26 cellular contexts compared by ENCODE assay signal in the genomic region with DNA sequence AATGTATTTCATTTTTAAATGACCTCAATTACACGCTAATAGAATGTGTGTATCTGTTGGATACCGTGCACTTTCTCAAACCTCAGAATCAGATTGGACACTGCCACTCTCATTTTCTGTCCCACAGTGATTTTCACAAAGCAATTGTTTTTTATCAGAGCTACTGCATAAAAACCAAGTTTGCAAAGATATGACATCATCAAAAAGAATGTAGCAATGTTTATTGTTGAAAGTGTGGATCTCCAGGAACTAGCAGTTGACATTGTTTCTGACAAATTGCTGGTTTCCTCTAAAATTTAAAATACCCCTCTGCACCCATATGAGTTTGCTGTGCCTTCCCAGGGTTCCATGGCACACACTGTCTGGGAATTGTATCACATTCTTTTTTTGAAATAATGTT.
DNase-seq lines count a peak whose midpoint lies in the region; FAIRE-seq and TF ChIP-seq lines count a peak whose summit lies in the region.
"Had no signal": no experiment of that assay in that cellular context is flagged by ENCODE, and none has a peak within 500 bp of the region (broad histone marks: within the 10 kb centered on the region; RNA-seq: fewer than 3 reads in every experiment).

No MANE protein-coding gene starts in this region.

- no peak overlapping the region for H3K9ac ChIP-seq in endothelial cell of umbilical vein (replicated peaks; ENCODE audit: extremely low read depth, insufficient read depth, low read length)

- no peaks in the 10 kb centered on the region for H4K20me1 ChIP-seq in endothelial cell of umbilical vein (replicated peaks; ENCODE audit: control insufficient read depth, extremely low read depth, insufficient read depth, low read length)

- CTCF ChIA-PET in endothelial cell of umbilical vein (lab: Charles Lee): interaction anchor here (0.8 to 1.3 kb wide), 4 partner anchors 9 to 489 kb away, joined by 3 to 8 read pairs (median 4); no protein-coding TSS in a partner anchor
- CTCF ChIA-PET in HEK293T (lab: Yijun Ruan, JAX): no interaction called here

- BruUV-seq in endothelial cell of umbilical vein (replicated peaks; lab: Mats Ljungman, UMichigan): no TSS peak

- no peak overlapping the region for H3K4me2 ChIP-seq in endothelial cell of umbilical vein (ENCODE audit: insufficient read depth, low read length)

- H3K36me3 ChIP-seq in endothelial cell of umbilical vein (ENCODE audit: control insufficient read depth in 2 of 2, extremely low read depth in 1 of 2, insufficient read depth in 2 of 2, low read length in 2 of 2): no peaks in the 10 kb centered on the region
- no peaks in the 10 kb centered on the region for H3K36me3 ChIP-seq in adrenal gland (replicated peaks in 1 of 2)
- H3K36me3 ChIP-seq: thyroid gland had no signal

- peaks cover 3% of the 10 kb centered on the region for H3K4me1 ChIP-seq in endothelial cell of umbilical vein (ENCODE audit: control insufficient read depth, extremely low read depth, insufficient read depth, low read length)
- no peaks in the 10 kb centered on the region for H3K4me1 ChIP-seq in adrenal gland (replicated peaks in 1 of 2)
- H3K4me1 ChIP-seq: thyroid gland had no signal

- H3K9me3 ChIP-seq in endothelial cell of umbilical vein (replicated peaks; ENCODE audit: control insufficient read depth, insufficient read depth, low read length): no peaks in the 10 kb centered on the region
- H3K9me3 ChIP-seq in adrenal gland (replicated peaks in 1 of 3): no peaks in the 10 kb centered on the region
- H3K9me3 ChIP-seq: thyroid gland had no signal

- FAIRE-seq in endothelial cell of umbilical vein (lab: Jason Lieb, UNC): peak; percentile 71
- FAIRE-seq: endometrium, frontal cortex, H1 had no signal

- dilution Hi-C loops in endothelial cell of umbilical vein (cut with MboI; ENCODE audit: extremely low pct_ligation_motif_present, low sequenced_read_pairs): no loop called here

- H3K27me3 ChIP-seq in endothelial cell of umbilical vein (ENCODE audit: control insufficient read depth in 2 of 2, insufficient read depth in 2 of 2, low read length in 2 of 2) (no peaks in the 10 kb centered on the region), adrenal gland (no peaks in the 10 kb centered on the region)
- H3K27me3 ChIP-seq: thyroid gland had no signal

- no peak overlapping the region for H3K27ac ChIP-seq in endothelial cell of umbilical vein (ENCODE audit: insufficient read depth, low read depth, low read length)
- no peak overlapping the region for H3K27ac ChIP-seq in adrenal gland
- H3K27ac ChIP-seq: coronary artery, SK-N-MC, thyroid gland, VCaP had no signal

- no peak overlapping the region for H2AFZ ChIP-seq in endothelial cell of umbilical vein (ENCODE audit: low read depth, low read length)

- H3K9me1 ChIP-seq in endothelial cell of umbilical vein (replicated peaks; ENCODE audit: control insufficient read depth, extremely low read depth, insufficient read depth, low read length): no peaks in the 10 kb centered on the region

- DNase-seq in ELR (ENCODE audit: low read depth) (peak; percentile 50), OCI-M1 (lab: John Stamatoyannopoulos, UW) (peak; percentile 8), endothelial cell of umbilical vein (ENCODE audit: low read depth, low spot score) (peak; percentile 64), lung microvascular endothelial cell (ENCODE audit: low read depth in 2 of 2) (peak; percentile 72 to 89), HEK293T (ENCODE audit: extremely low spot score) (no peak), adrenal gland (no peak), SIG-M5 (lab: John Stamatoyannopoulos, UW) (no peak)
- DNase-seq in stimulated activated CD4-positive, alpha-beta T cell treated with anti-CD3 and anti-CD28 coated beads, Interleukin-1b, Interleukin-23, amount 100 ng/mL, for 48 hours: no peak
- DNase-seq: activated CD4-positive, alpha-beta T cell treated with anti-CD3 and anti-CD28 coated beads, Interleukin-2, amount 10 ng/mL, durations not matched to agents 7 days and 5 days; CD8-positive, alpha-beta memory T cell; DMS79; hypothalamus; islet precursor cell; mammary epithelial cell; NCI-H1105 treated with DMSO at 0.1 percent for 48 hours; NCI-H2029 treated with DMSO at 0.1 percent for 48 hours; NCI-H446 treated with DMSO at 0.1 percent for 48 hours; stimulated activated CD4-positive, alpha-beta T cell treated with anti-CD3 and anti-CD28 coated beads, Interleukin-4, amount 100 ng/mL, for 24 hours; stimulated activated naive CD4-positive, alpha-beta T cell treated with Interleukin-2 at 50 U/mL for 16 hours; thyroid gland had no signal

- 81 to 94% (median 91%) methylated on average over 2 of the region's 2 CpGs for WGBS in adrenal gland, 4 donors

- TF ChIP-seq POLR2A in endothelial cell of umbilical vein (IDR thresholded peaks at IDR 0.05; ENCODE audit: low read depth, low read length) (no peak), adrenal gland (IDR thresholded peaks at IDR 0.05) (no peak)

- H3K4me3 ChIP-seq in endothelial cell of umbilical vein (replicated peaks in 1 of 3; ENCODE audit: insufficient read depth in 1 of 3, low read depth in 1 of 3, low read length in 3 of 3): no peak overlapping the region
- H3K4me3 ChIP-seq in adrenal gland: no peak overlapping the region
- H3K4me3 ChIP-seq: coronary artery, SK-N-MC, thyroid gland had no signal

- intact Hi-C loops in endothelial cell of umbilical vein (cut with micrococcal nuclease) (loop anchor here (2.0 kb wide), 1 partner anchor 65 kb away; no protein-coding TSS in a partner anchor), adrenal gland (cut with DNase I) (no loop called here)

- POLR2A ChIA-PET in endothelial cell of umbilical vein (lab: Charles Lee): no interaction called here
- POLR2A ChIA-PET in HEK293T (lab: Yijun Ruan, JAX): no interaction called here

- H3K79me2 ChIP-seq in endothelial cell of umbilical vein (ENCODE audit: control insufficient read depth, insufficient read depth, low read length): no peaks in the 10 kb centered on the region

- no peak for TF ChIP-seq CTCF in endothelial cell of umbilical vein (IDR thresholded peaks at IDR 0.05; ENCODE audit: extremely low read depth in 1 of 2, insufficient read depth in 1 of 2, low read depth in 1 of 2, low read length in 2 of 2)
- no peak for TF ChIP-seq CTCF in adrenal gland (IDR thresholded peaks at IDR 0.05)

TF ChIP-seq in endothelial cell of umbilical vein, 7 proteins besides CTCF, POLR2A, EP300 and RAD21:
- TF ChIP-seq JUN (IDR thresholded peaks at IDR 0.05; ENCODE audit: borderline replicate concordance, insufficient read depth, insufficient read length, low read depth) (peak; percentile 68), GATA2 (IDR thresholded peaks at IDR 0.05; ENCODE audit: insufficient read depth, insufficient read length, low read depth, low read length) (no peak), FOS (IDR thresholded peaks at IDR 0.05; ENCODE audit: borderline replicate concordance, insufficient read depth, low read length) (no peak), POLR2AphosphoS5 (IDR thresholded peaks at IDR 0.05; ENCODE audit: insufficient read depth, low read depth, low read length) (no peak)

TF ChIP-seq in HEK293T, 16 proteins besides CTCF, POLR2A, EP300 and RAD21:
- TF ChIP-seq CTBP1 (IDR thresholded peaks at IDR 0.05; ENCODE audit: borderline replicate concordance) (no peak), PKNOX1 (IDR thresholded peaks at IDR 0.05) (no peak), FOXK2 (IDR thresholded peaks at IDR 0.05) (no peak), SUZ12 (IDR thresholded peaks at IDR 0.05) (no peak), BHLHE40 (IDR thresholded peaks at IDR 0.05; ENCODE audit: borderline replicate concordance) (no peak), ELF4 (IDR thresholded peaks at IDR 0.05) (no peak), SP1 (IDR thresholded peaks at IDR 0.05) (no peak), HDGF (IDR thresholded peaks at IDR 0.05; ENCODE audit: borderline replicate concordance) (no peak)

Comparison
In these comparisons a context has a peak if more than half of its experiments do, and no peak if none do; other contexts are left out.
1. DNase-seq: peak in ELR (single experiment), OCI-M1 (single experiment), endothelial cell of umbilical vein (single experiment) and lung microvascular endothelial cell (2 of 2); none in stimulated activated CD4-positive, alpha-beta T cell treated with anti-CD3 and anti-CD28 coated beads, Interleukin-1b, Interleukin-23, amount 100 ng/mL, for 48 hours (single experiment), HEK293T (single experiment), adrenal gland (0 of 7) and SIG-M5 (single experiment).